ENCODE assay signal across 1 cellular context in genomic region chr2:39156107-39156506, GRCh38.
TF ChIP-seq lines count a peak whose summit lies in the region.

No MANE protein-coding gene starts in this region.

TF ChIP-seq in WTC11, 78 proteins besides CTCF, POLR2A, EP300 and RAD21 (continued from another document):
- no peak for TF ChIP-seq ZNF512 (CRISPR knock-in tag; IDR thresholded peaks at IDR 0.05; ENCODE audit: borderline replicate concordance)
- no peak for TF ChIP-seq NFYB (CRISPR knock-in tag; conservative IDR thresholded peaks at IDR 0.05; ENCODE audit: low read depth)
- TF ChIP-seq SMAD4 (CRISPR knock-in tag; IDR thresholded peaks at IDR 0.05), result no peak
- TF ChIP-seq JUN (CRISPR knock-in tag; IDR thresholded peaks at IDR 0.05), result no peak
- no peak for TF ChIP-seq USF1 (CRISPR knock-in tag; IDR thresholded peaks at IDR 0.05)
- no peak for TF ChIP-seq FOXJ3 (CRISPR knock-in tag; IDR thresholded peaks at IDR 0.05; ENCODE audit: borderline replicate concordance)
- TF ChIP-seq ZNF281 (CRISPR knock-in tag; IDR thresholded peaks at IDR 0.05), result no peak
- no peak for TF ChIP-seq MXD4 (CRISPR knock-in tag; IDR thresholded peaks at IDR 0.05; ENCODE audit: borderline replicate concordance)
